Comparison of ENCODE assay signal across 7 cellular contexts in the genomic region with DNA sequence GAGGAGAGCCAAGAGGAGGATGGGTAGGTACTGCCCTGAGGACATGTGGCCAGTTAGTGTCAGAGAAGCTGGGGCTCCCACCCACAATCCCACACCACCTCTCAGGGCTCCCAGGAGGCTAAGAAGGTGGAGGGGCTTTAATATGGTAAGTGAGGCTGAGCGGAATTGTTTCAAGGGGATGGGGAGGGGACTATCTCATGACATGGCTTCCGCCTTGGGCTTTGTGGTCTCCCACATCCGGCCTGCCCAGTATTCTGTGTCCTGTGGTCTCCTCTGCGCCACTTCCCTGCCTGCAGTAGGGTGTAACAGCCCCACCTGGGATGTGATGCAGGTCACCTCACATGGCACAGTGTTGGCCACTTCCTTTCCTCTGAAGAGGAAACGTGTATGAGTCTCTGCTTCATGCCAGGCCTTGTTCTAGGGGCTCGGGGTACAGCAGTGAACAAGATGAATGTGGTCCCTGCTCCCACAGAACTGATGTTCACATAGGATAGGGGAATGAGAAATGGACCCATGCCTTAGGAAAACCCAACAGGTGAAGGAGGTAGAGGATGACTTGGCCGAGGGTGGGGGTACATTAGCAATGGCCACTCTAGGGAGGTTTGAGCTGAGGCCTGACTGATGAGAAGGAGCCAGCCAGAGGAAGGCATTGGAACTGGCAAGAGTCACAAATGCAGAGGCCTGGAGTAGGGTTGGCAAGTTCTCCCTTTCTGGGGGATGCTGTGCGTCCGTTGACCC.
A peak's percentile ranks its signal among the peaks of the same experiment; 100 is the strongest.
DNase-seq lines count a peak whose midpoint lies in the region; TF ChIP-seq lines count a peak whose summit lies in the region.

No MANE protein-coding gene starts in this region.

- POLR2A ChIA-PET in HEK293 (lab: Yijun Ruan, JAX) = interaction anchor here (1.3 to 5.5 kb wide), 3 partner anchors 13 to 18 kb away, joined by 3 to 55 read pairs (median 31); a partner anchor contains a TSS

- H3K9me3 ChIP-seq in HEK293 (ENCODE audit: control insufficient read depth, insufficient read depth, low read depth, low read length) = no peaks in the 10 kb centered on the region

- H3K4me1 ChIP-seq in HEK293 (ENCODE audit: control insufficient read depth, insufficient read depth, low read length) = peaks cover 6% of the 10 kb centered on the region; the same call in 1 of the 2 replicates

- no peak overlapping the region for H3K4me3 ChIP-seq in HEK293 (ENCODE audit: low read depth, low read length)

- peak; percentile 69 for DNase-seq in T-helper 9 cell
- peak; percentile 94 for DNase-seq in central memory CD4-positive, alpha-beta T cell
- peak; percentile 32 to 56 for DNase-seq in stimulated activated CD8-positive, alpha-beta memory T cell treated with anti-CD3 and anti-CD28 coated beads, Interleukin-4, amount 100 ng/mL, for 1 hour (ENCODE audit: low read depth in 2 of 2, low spot score in 1 of 2)
- DNase-seq in NCI-H1105 treated with DMSO at 0.1 percent for 48 hours (lab: John Stamatoyannopoulos, UW) = no peak
- no peak for DNase-seq in NCI-H82 treated with DMSO at 0.1 percent for 48 hours (lab: John Stamatoyannopoulos, UW; ENCODE audit: unreplicated experiment)
- no peak for DNase-seq in COR-L47 (lab: John Stamatoyannopoulos, UW)

- CTCF ChIA-PET in HEK293 (lab: Yijun Ruan, JAX) = interaction anchor here (4.7 kb wide), 1 partner anchor 18 kb away, joined by 33 read pairs; a partner anchor contains a TSS

- no peak for TF ChIP-seq CTCF in HEK293 (tag by site-specific recombination; IDR thresholded peaks at IDR 0.05)

- H3K27ac ChIP-seq in HEK293 (ENCODE audit: extremely low read depth, low read depth, low read length) = no peak overlapping the region

- peaks cover 18 to 39% of the 10 kb centered on the region in 2 experiments for H3K36me3 ChIP-seq in HEK293 (ENCODE audit: control insufficient read depth in 2 of 2, insufficient read depth in 1 of 2, low read length in 2 of 2)

TF ChIP-seq in HEK293, 187 proteins besides CTCF, POLR2A, EP300 and RAD21:
- 0 out of 2 replicates have a peak, but pooled peaks have one; percentile 13 for TF ChIP-seq ZBTB48 (tag by site-specific recombination; IDR thresholded peaks at IDR 0.05)
- peak; percentile 64 for TF ChIP-seq SCRT2 (tag by site-specific recombination; IDR thresholded peaks at IDR 0.05)
- no peak for TF ChIP-seq ZNF19 (tag by site-specific recombination; IDR thresholded peaks at IDR 0.05; ENCODE audit: low read depth)
- peak; percentile 100 for TF ChIP-seq ZNF140 (tag by site-specific recombination; IDR thresholded peaks at IDR 0.05)
- TF ChIP-seq, protein P1, sequence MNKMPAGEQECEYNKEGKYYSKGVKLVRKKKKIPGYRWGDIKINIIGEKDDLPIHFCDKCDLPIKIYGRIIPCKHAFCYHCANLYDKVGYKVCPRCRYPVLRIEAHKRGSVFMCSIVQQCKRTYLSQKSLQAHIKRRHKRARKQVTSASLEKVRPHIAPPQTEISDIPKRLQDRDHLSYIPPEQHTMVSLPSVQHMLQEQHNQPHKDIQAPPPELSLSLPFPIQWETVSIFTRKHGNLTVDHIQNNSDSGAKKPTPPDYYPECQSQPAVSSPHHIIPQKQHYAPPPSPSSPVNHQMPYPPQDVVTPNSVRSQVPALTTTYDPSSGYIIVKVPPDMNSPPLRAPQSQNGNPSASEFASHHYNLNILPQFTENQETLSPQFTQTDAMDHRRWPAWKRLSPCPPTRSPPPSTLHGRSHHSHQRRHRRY (tag by site-specific recombination; IDR thresholded peaks at IDR 0.05) = no peak
- no peak for TF ChIP-seq SP2 (tag by site-specific recombination; IDR thresholded peaks at IDR 0.05)
- TF ChIP-seq ZNF16 (tag by site-specific recombination; IDR thresholded peaks at IDR 0.05; ENCODE audit: low read depth) = no peak
- no peak for TF ChIP-seq PRDM1 (tag by site-specific recombination; IDR thresholded peaks at IDR 0.05)
- TF ChIP-seq MYNN (tag by site-specific recombination; IDR thresholded peaks at IDR 0.05; ENCODE audit: borderline replicate concordance) = no peak
- no peak for TF ChIP-seq ZNF324 (tag by site-specific recombination; IDR thresholded peaks at IDR 0.05)
- no peak for TF ChIP-seq GLIS1 (tag by site-specific recombination; IDR thresholded peaks at IDR 0.05)
- peak; percentile 77 for TF ChIP-seq ZNF10 (tag by site-specific recombination; IDR thresholded peaks at IDR 0.05)
- 0 out of 2 replicates have a peak, but pooled peaks have one; percentile 2 for TF ChIP-seq ZNF76 (tag by site-specific recombination; IDR thresholded peaks at IDR 0.05; ENCODE audit: borderline replicate concordance, low read depth)
- TF ChIP-seq ZFHX2 (tag by site-specific recombination; conservative IDR thresholded peaks at IDR 0.05) = no peak
- no peak for TF ChIP-seq ZNF202 (tag by site-specific recombination; IDR thresholded peaks at IDR 0.05; ENCODE audit: borderline replicate concordance)
- TF ChIP-seq, protein P2, sequence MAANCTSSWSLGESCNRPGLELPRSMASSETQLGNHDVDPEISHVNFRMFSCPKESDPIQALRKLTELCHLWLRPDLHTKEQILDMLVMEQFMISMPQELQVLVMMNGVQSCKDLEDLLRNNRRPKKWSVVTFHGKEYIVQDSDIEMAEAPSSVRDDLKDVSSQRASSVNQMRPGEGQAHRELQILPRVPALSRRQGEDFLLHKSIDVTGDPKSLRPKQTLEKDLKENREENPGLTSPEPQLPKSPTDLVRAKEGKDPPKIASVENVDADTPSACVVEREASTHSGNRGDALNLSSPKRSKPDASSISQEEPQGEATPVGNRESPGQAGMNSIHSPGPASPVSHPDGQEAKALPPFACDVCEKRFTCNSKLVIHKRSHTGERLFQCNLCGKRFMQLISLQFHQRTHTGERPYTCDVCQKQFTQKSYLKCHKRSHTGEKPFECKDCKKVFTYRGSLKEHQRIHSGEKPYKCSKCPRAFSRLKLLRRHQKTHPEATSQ (tag by site-specific recombination; IDR thresholded peaks at IDR 0.05) = no peak
- no peak for TF ChIP-seq ZNF311 (tag by site-specific recombination; IDR thresholded peaks at IDR 0.05; ENCODE audit: borderline replicate concordance)
- TF ChIP-seq ZIC2 (tag by site-specific recombination; IDR thresholded peaks at IDR 0.05) = no peak
- TF ChIP-seq ZNF768 (tag by site-specific recombination; IDR thresholded peaks at IDR 0.05) = no peak

Comparison
In these comparisons a context has a peak if more than half of its experiments do, and no peak if none do; other contexts are left out.
1. DNase-seq: peak in T-helper 9 cell (single experiment), central memory CD4-positive, alpha-beta T cell (single experiment) and stimulated activated CD8-positive, alpha-beta memory T cell treated with anti-CD3 and anti-CD28 coated beads, Interleukin-4, amount 100 ng/mL, for 1 hour (2 of 2); none in NCI-H1105 treated with DMSO at 0.1 percent for 48 hours (single experiment), NCI-H82 treated with DMSO at 0.1 percent for 48 hours (single experiment) and COR-L47 (single experiment).